Comparison of ENCODE assay signal across 8 cellular contexts in the genomic region with DNA sequence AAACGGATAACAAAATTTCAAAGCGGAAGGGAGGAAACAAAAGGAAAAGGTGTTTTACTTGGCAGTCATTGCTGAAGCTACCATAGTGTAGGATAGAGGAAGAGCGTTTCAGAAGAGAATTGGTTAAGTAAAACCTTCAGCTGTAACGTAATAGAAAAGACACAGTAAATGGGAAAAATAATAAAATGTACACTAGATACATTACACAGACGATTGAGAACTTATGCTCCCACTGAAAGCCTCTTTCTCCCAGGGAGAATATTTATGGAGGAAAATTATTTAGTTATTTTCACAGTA.
A peak's percentile ranks its signal among the peaks of the same experiment; 100 is the strongest.
DNase-seq lines count a peak whose midpoint lies in the region; ATAC-seq and TF ChIP-seq lines count a peak whose summit lies in the region.

No MANE protein-coding gene starts in this region.

- H3K27me3 ChIP-seq in subcutaneous abdominal adipose tissue (ENCODE audit: control insufficient read depth in 5 of 5, insufficient read depth in 4 of 5, low read length in 5 of 5) = peaks cover 0 to 12% (median 4%) of the 10 kb centered on the region in 5 donors

- CTCF ChIA-PET in activated CD4-positive, alpha-beta T cell treated with anti-CD3 and anti-CD28 coated beads, Interleukin-2, amount 10 ng/mL, durations not matched to agents 7 days and 5 days (lab: Charles Lee) = interaction anchor here (3.1 to 5.5 kb wide), 2 partner anchors 12 to 15 kb away, joined by 13 to 37 read pairs; no protein-coding TSS in a partner anchor

- no peaks in the 10 kb centered on the region for H3K9me3 Mint-ChIP-seq in activated CD4-positive, alpha-beta T cell treated with anti-CD3 and anti-CD28 coated beads, Interleukin-2, amount 10 ng/mL, durations not matched to agents 7 days and 5 days
- peaks cover 2% of the 10 kb centered on the region for H3K9me3 Mint-ChIP-seq in glutamatergic neuron (ENCODE audit: unreplicated experiment)

- H3K4me1 Mint-ChIP-seq in activated CD4-positive, alpha-beta T cell treated with anti-CD3 and anti-CD28 coated beads, Interleukin-2, amount 10 ng/mL, durations not matched to agents 7 days and 5 days = peaks cover 40% of the 10 kb centered on the region
- H3K4me1 Mint-ChIP-seq in T-helper 17 cell (peaks cover 28% of the 10 kb centered on the region), glutamatergic neuron (ENCODE audit: low read depth, unreplicated experiment) (peaks cover 3% of the 10 kb centered on the region)

- H3K4me1 ChIP-seq in subcutaneous abdominal adipose tissue (ENCODE audit: control insufficient read depth in 5 of 5, insufficient read depth in 5 of 5, low read length in 5 of 5) = peaks cover 2 to 38% (median 29%) of the 10 kb centered on the region in 5 donors

- POLR2A ChIA-PET in activated CD4-positive, alpha-beta T cell treated with anti-CD3 and anti-CD28 coated beads, Interleukin-2, amount 10 ng/mL, durations not matched to agents 7 days and 5 days (lab: Charles Lee) = no interaction called here

- peak overlapping the region in 4 of 5 donors; percentile 5 to 76 (median 63) for H3K9ac ChIP-seq in subcutaneous abdominal adipose tissue (ENCODE audit: low read length in 5 of 5)

- ATAC-seq in T-helper 17 cell = no peak
- no peak for ATAC-seq in GM21423 (IDR thresholded peaks at IDR 0.05; ENCODE audit: unreplicated experiment)
- no peak for ATAC-seq in GM18520 (IDR thresholded peaks at IDR 0.05; ENCODE audit: unreplicated experiment)

- H3K27me3 Mint-ChIP-seq in activated CD4-positive, alpha-beta T cell treated with anti-CD3 and anti-CD28 coated beads, Interleukin-2, amount 10 ng/mL, durations not matched to agents 7 days and 5 days = peaks cover 57% of the 10 kb centered on the region
- peaks cover 19% of the 10 kb centered on the region for H3K27me3 Mint-ChIP-seq in T-helper 17 cell
- H3K27me3 Mint-ChIP-seq in glutamatergic neuron (ENCODE audit: unreplicated experiment) = peaks cover 7% of the 10 kb centered on the region

- H3K36me3 Mint-ChIP-seq in activated CD4-positive, alpha-beta T cell treated with anti-CD3 and anti-CD28 coated beads, Interleukin-2, amount 10 ng/mL, durations not matched to agents 7 days and 5 days (ENCODE audit: low read depth) = peaks cover 2% of the 10 kb centered on the region
- H3K36me3 Mint-ChIP-seq in T-helper 17 cell (ENCODE audit: low read depth) (peaks cover 2% of the 10 kb centered on the region), glutamatergic neuron (ENCODE audit: unreplicated experiment) (no peaks in the 10 kb centered on the region)

- H3K36me3 ChIP-seq in subcutaneous abdominal adipose tissue (ENCODE audit: control insufficient read depth in 5 of 5, insufficient read depth in 5 of 5, low read length in 5 of 5) = no peaks in the 10 kb centered on the region

- H3K4me3 Mint-ChIP-seq in activated CD4-positive, alpha-beta T cell treated with anti-CD3 and anti-CD28 coated beads, Interleukin-2, amount 10 ng/mL, durations not matched to agents 7 days and 5 days = peak overlapping the region; percentile 81
- H3K4me3 Mint-ChIP-seq in T-helper 17 cell = peak overlapping the region; percentile 96
- H3K4me3 Mint-ChIP-seq in glutamatergic neuron (ENCODE audit: unreplicated experiment) = peak overlapping the region; percentile 84

- H3K9me3 ChIP-seq in T-helper 17 cell (ENCODE audit: control insufficient read depth, low read length, poor library complexity, severe bottlenecking) (no peaks in the 10 kb centered on the region), subcutaneous abdominal adipose tissue (ENCODE audit: control insufficient read depth in 5 of 5, low read length in 5 of 5) (no peaks in the 10 kb centered on the region)

- H3K27ac ChIP-seq in subcutaneous abdominal adipose tissue (ENCODE audit: low read depth, low read length) = peak overlapping the region; percentile 83

- H3K27ac Mint-ChIP-seq in activated CD4-positive, alpha-beta T cell treated with anti-CD3 and anti-CD28 coated beads, Interleukin-2, amount 10 ng/mL, durations not matched to agents 7 days and 5 days = peak overlapping the region; percentile 96
- H3K27ac Mint-ChIP-seq in T-helper 17 cell = peak overlapping the region; percentile 98
- H3K27ac Mint-ChIP-seq in glutamatergic neuron (ENCODE audit: unreplicated experiment) = no peak overlapping the region

- TF ChIP-seq CTCF in glutamatergic neuron (IDR thresholded peaks at IDR 0.05; ENCODE audit: partially characterized antibody, unreplicated experiment) = no peak
- no peak for TF ChIP-seq CTCF in GM10266 (IDR thresholded peaks at IDR 0.05; ENCODE audit: control insufficient read depth, insufficient read depth, low read depth, missing control alignments)

- H3K4me3 ChIP-seq in subcutaneous abdominal adipose tissue (ENCODE audit: low read depth in 1 of 5, low read length in 5 of 5) = peak overlapping the region; percentile 64 to 94 (median 82)

- no peak for DNase-seq in activated CD4-positive, alpha-beta T cell treated with anti-CD3 and anti-CD28 coated beads, Interleukin-2, amount 10 ng/mL, durations not matched to agents 7 days and 5 days
- DNase-seq in activated CD4-positive, alpha-beta T cell treated with anti-CD3 and anti-CD28 coated beads for 1 hour = no peak
- DNase-seq in T-helper 17 cell (no peak), glutamatergic neuron (no peak), GM10266 (ENCODE audit: extremely low spot score) (no peak)
